ENCODE assay signal across 18 cellular contexts in genomic region chr1:200333329-200333728, GRCh38.
"Had no signal": no experiment of that assay in that cellular context is flagged by ENCODE, and none has a peak within 500 bp of the region (broad histone marks: within the 10 kb centered on the region; RNA-seq: fewer than 3 reads in every experiment).

No MANE protein-coding gene starts in this region.

- H3K27me3 Mint-ChIP-seq: naive thymus-derived CD4-positive, alpha-beta T cell had no signal

- H3K27ac ChIP-seq: coronary artery, esophagus muscularis mucosa, foreskin keratinocyte, gastroesophageal sphincter, heart left ventricle, hepatocyte, left lung, lower lobe of right lung had no signal

- H3K36me3 Mint-ChIP-seq: naive thymus-derived CD4-positive, alpha-beta T cell had no signal

- H3K4me2 ChIP-seq: hepatocyte had no signal

- H3K27ac Mint-ChIP-seq: naive thymus-derived CD4-positive, alpha-beta T cell had no signal

- H2AFZ ChIP-seq: hepatocyte had no signal

- H3K4me3 ChIP-seq: coronary artery, dorsolateral prefrontal cortex, esophagus muscularis mucosa, gastroesophageal sphincter, heart left ventricle, hepatocyte, left lung, lower lobe of right lung had no signal

- DNase-seq: dermis blood vessel endothelial cell; dorsolateral prefrontal cortex; effector CD4-positive, alpha-beta T cell; effector memory CD4-positive, alpha-beta T cell; foreskin keratinocyte; heart left ventricle; hypothalamus; left cardiac atrium; left lung; left ventricle myocardium superior; lower lobe of right lung; mesenchymal stem cell; midbrain; naive thymus-derived CD4-positive, alpha-beta T cell had no signal

- H3K9me3 ChIP-seq: esophagus muscularis mucosa, gastroesophageal sphincter, heart left ventricle, left lung, lower lobe of right lung had no signal

- H3K4me1 ChIP-seq: gastroesophageal sphincter had no signal

- H3K36me3 ChIP-seq: esophagus muscularis mucosa, gastroesophageal sphincter, heart left ventricle, left lung, lower lobe of right lung had no signal

- H3K79me2 ChIP-seq: hepatocyte had no signal

- ATAC-seq: foreskin keratinocyte; gastroesophageal sphincter; heart left ventricle; left cardiac atrium; left lung; left ventricle myocardium superior; lower lobe of right lung; naive thymus-derived CD4-positive, alpha-beta T cell had no signal

- H3K27me3 ChIP-seq: dorsolateral prefrontal cortex, esophagus muscularis mucosa, foreskin keratinocyte, gastroesophageal sphincter, heart left ventricle, hepatocyte, left lung had no signal
